8 cellular contexts compared by ENCODE assay signal in genomic region chr16:84755004-84755672, GRCh38. TPM values are rescaled to one million over a fixed set of nuclear protein-coding genes. Genes with fewer than 3 reads are reported as not detected.
A peak's percentile ranks its signal among the peaks of the same experiment; 100 is the strongest.
DNase-seq lines count a peak whose midpoint lies in the region; ATAC-seq and TF ChIP-seq lines count a peak whose summit lies in the region.

No MANE protein-coding gene starts in this region.

- peak overlapping the region; percentile 45 for H3K4me3 Mint-ChIP-seq in activated naive CD4-positive, alpha-beta T cell treated with anti-CD3 and anti-CD28 coated beads, Interleukin-2, amount 10 ng/mL, durations not matched to agents 7 days and 5 days

- WGBS in right lobe of liver (ENCODE audit: insufficient coverage, low coverage, low lambda C conversion rate, missing lambda C conversion rate), result 62% methylated on average over 17 of the region's 17 CpGs

- no peak for DNase-seq in activated naive CD4-positive, alpha-beta T cell treated with anti-CD3 and anti-CD28 coated beads, Interleukin-2, amount 10 ng/mL, durations not matched to agents 7 days and 5 days
- DNase-seq in activated naive CD4-positive, alpha-beta T cell treated with anti-CD3 and anti-CD28 coated beads, Interleukin-2, amount 50 U/mL, for 16 hours, result no peak
- no peak for DNase-seq in activated naive CD4-positive, alpha-beta T cell treated with anti-CD3 and anti-CD28 coated beads, Interleukin-2, amount 50 U/mL, for 72 hours (ENCODE audit: low spot score in 2 of 2)
- DNase-seq in right lobe of liver, result no peak
- DNase-seq in ureter (ENCODE audit: low spot score), result peak; percentile 74
- DNase-seq in cerebellar cortex (ENCODE audit: low spot score), result no peak
- DNase-seq in OCI-LY7 (ENCODE audit: low spot score), result no peak

- H3K27ac ChIP-seq in right lobe of liver (peak overlapping the region; percentile 45 to 89 (median 68)), OCI-LY7 (ENCODE audit: low read depth, low read length, poor library complexity, severe bottlenecking) (no peak overlapping the region)

- no peaks in the 10 kb centered on the region for H3K36me3 ChIP-seq in right lobe of liver
- H3K36me3 ChIP-seq in OCI-LY7 (ENCODE audit: insufficient read depth, low read length), result peaks cover 55% of the 10 kb centered on the region

- H3K9me2 ChIP-seq in OCI-LY7 (ENCODE audit: insufficient read depth, low read length), result no peaks in the 10 kb centered on the region

- peaks cover 69% of the 10 kb centered on the region for H3K79me2 ChIP-seq in OCI-LY7 (ENCODE audit: insufficient read depth, low read depth, low read length)

- H3K9me3 ChIP-seq in right lobe of liver (no peaks in the 10 kb centered on the region), OCI-LY7 (ENCODE audit: low read length) (no peaks in the 10 kb centered on the region)

- ATAC-seq in activated naive CD4-positive, alpha-beta T cell treated with anti-CD3 and anti-CD28 coated beads, Interleukin-2, amount 50 U/mL, for 72 hours, result no peak
- ATAC-seq in right lobe of liver (peak in 3 of 4 donors; percentile 15 to 27 (median 21)), HG03045 (IDR thresholded peaks at IDR 0.05; ENCODE audit: unreplicated experiment) (no peak)

- no peak overlapping the region for H3K4me2 ChIP-seq in OCI-LY7 (ENCODE audit: low read length)

- TF ChIP-seq POLR2A in right lobe of liver (IDR thresholded peaks at IDR 0.05), result no peak

- peaks cover 30% of the 10 kb centered on the region for H3K36me3 Mint-ChIP-seq in activated naive CD4-positive, alpha-beta T cell treated with anti-CD3 and anti-CD28 coated beads, Interleukin-2, amount 10 ng/mL, durations not matched to agents 7 days and 5 days
- H3K36me3 Mint-ChIP-seq in activated naive CD4-positive, alpha-beta T cell treated with anti-CD3 and anti-CD28 coated beads, Interleukin-2, amount 50 U/mL, for 72 hours, result no peaks in the 10 kb centered on the region

- no TSS peak for BruUV-seq in OCI-LY7 (replicated peaks; lab: Mats Ljungman, UMichigan)

- H3K4me1 ChIP-seq in right lobe of liver (peaks cover 0 to 8% (median 5%) of the 10 kb centered on the region in 4 donors), OCI-LY7 (ENCODE audit: insufficient read depth, low read length, poor library complexity, severe bottlenecking) (peaks cover 27% of the 10 kb centered on the region)

- peaks cover 35% of the 10 kb centered on the region; the same call in 1 of the 2 replicates for H4K20me1 ChIP-seq in OCI-LY7 (ENCODE audit: insufficient read depth, low read length)

- peak overlapping the region; percentile 64 for H3K27ac Mint-ChIP-seq in activated naive CD4-positive, alpha-beta T cell treated with anti-CD3 and anti-CD28 coated beads, Interleukin-2, amount 10 ng/mL, durations not matched to agents 7 days and 5 days
- peak overlapping the region; percentile 36 to 58 for H3K27ac Mint-ChIP-seq in activated naive CD4-positive, alpha-beta T cell treated with anti-CD3 and anti-CD28 coated beads, Interleukin-2, amount 50 U/mL, for 72 hours

- no peaks in the 10 kb centered on the region for H3K9me3 Mint-ChIP-seq in activated naive CD4-positive, alpha-beta T cell treated with anti-CD3 and anti-CD28 coated beads, Interleukin-2, amount 10 ng/mL, durations not matched to agents 7 days and 5 days
- H3K9me3 Mint-ChIP-seq in activated naive CD4-positive, alpha-beta T cell treated with anti-CD3 and anti-CD28 coated beads, Interleukin-2, amount 50 U/mL, for 72 hours, result no peaks in the 10 kb centered on the region

- TF ChIP-seq CTCF in right lobe of liver (IDR thresholded peaks at IDR 0.05) (no peak), OCI-LY7 (conservative IDR thresholded peaks at IDR 0.05; ENCODE audit: low read length) (no peak)

- H2AFZ ChIP-seq in OCI-LY7 (ENCODE audit: low read length), result no peak overlapping the region

- no peaks in the 10 kb centered on the region for H3K27me3 Mint-ChIP-seq in activated naive CD4-positive, alpha-beta T cell treated with anti-CD3 and anti-CD28 coated beads, Interleukin-2, amount 10 ng/mL, durations not matched to agents 7 days and 5 days

- CTCF ChIA-PET in activated naive CD4-positive, alpha-beta T cell treated with anti-CD3 and anti-CD28 coated beads, Interleukin-2, amount 10 ng/mL, durations not matched to agents 7 days and 5 days (lab: Charles Lee), result interaction anchor here (0.6 to 11.9 kb wide), 26 partner anchors 8 to 332 kb away, joined by 3 to 173 read pairs (median 4); no protein-coding TSS in a partner anchor
- CTCF ChIA-PET in OCI-LY7 (lab: Charles Lee; ENCODE audit: unreplicated experiment), result interaction anchor here (0.6 kb wide), 2 partner anchors 69 to 118 kb away, joined by 3 read pairs; no protein-coding TSS in a partner anchor

- intact Hi-C loops in right lobe of liver (cut with DNase I) (loop anchor here (10.0 kb wide), 1 partner anchor 210 kb away; no protein-coding TSS in a partner anchor), OCI-LY7 (cut with micrococcal nuclease; ENCODE audit: unreplicated experiment) (no loop called here)

- peaks cover 82% of the 10 kb centered on the region for H3K4me1 Mint-ChIP-seq in activated naive CD4-positive, alpha-beta T cell treated with anti-CD3 and anti-CD28 coated beads, Interleukin-2, amount 10 ng/mL, durations not matched to agents 7 days and 5 days

- POLR2A ChIA-PET in OCI-LY7 (lab: Charles Lee), result interaction anchor here (0.7 to 1.0 kb wide), 3 partner anchors 12 to 250 kb away, joined by 3 to 4 read pairs (median 3); no protein-coding TSS in a partner anchor

- no peaks in the 10 kb centered on the region for H3K27me3 ChIP-seq in right lobe of liver

- no peak overlapping the region for H3K4me3 ChIP-seq in right lobe of liver
- no peak overlapping the region for H3K4me3 ChIP-seq in OCI-LY7 (ENCODE audit: low read depth, low read length, poor library complexity, severe bottlenecking)

RNA-seq across cellular contexts. Expression of gene USP10, which starts 55.3 kb away (rescaled TPM):
- 100 to 1,000 TPM in 1 of 2 donors, 10 to 100 TPM in 1; 82.7 to 129 TPM for total RNA-seq in activated naive CD4-positive, alpha-beta T cell treated with anti-CD3 and anti-CD28 coated beads, Interleukin-2, amount 50 U/mL, for 72 hours
- total RNA-seq in right lobe of liver (10 to 100 TPM; 41.5 to 53.2 (median 44.6) TPM), ureter (103 TPM), OCI-LY7 (2022) (134 and 135 TPM in 2 replicates)
- total RNA-seq in OCI-LY7 (2014; rRNA removed; shearing (Covaris generic)), result 65.9 and 69.8 TPM in 2 replicates

Comparison
In these comparisons a context has a peak if more than half of its experiments do, and no peak if none do; other contexts are left out.
1. ATAC-seq: peak in right lobe of liver (3 of 4); none in activated naive CD4-positive, alpha-beta T cell treated with anti-CD3 and anti-CD28 coated beads, Interleukin-2, amount 50 U/mL, for 72 hours (0 of 2) and HG03045 (single experiment).